ENCODE assay signal across 8 cellular contexts in genomic region chr7:121544726-121545125, GRCh38.
DNase-seq lines count a peak whose midpoint lies in the region; ATAC-seq and TF ChIP-seq lines count a peak whose summit lies in the region.

No MANE protein-coding gene starts in this region.

- peak; percentile 14 for DNase-seq in activated CD4-positive, alpha-beta T cell treated with anti-CD3 and anti-CD28 coated beads, Interleukin-2, amount 10 ng/mL, durations not matched to agents 7 days and 5 days
- DNase-seq in activated CD4-positive, alpha-beta T cell treated with anti-CD3 and anti-CD28 coated beads, Interleukin-2, amount 50 U/mL, for 48 hours, result no peak
- DNase-seq in activated naive CD8-positive, alpha-beta T cell treated with anti-CD3 and anti-CD28 coated beads, Interleukin-2, amount 10 ng/mL, durations not matched to agents 7 days and 5 days, result no peak
- no peak for DNase-seq in natural killer cell
- DNase-seq in NCI-H1092 treated with DMSO at 0.1 percent for 48 hours (lab: John Stamatoyannopoulos, UW), result no peak
- DNase-seq in HuH-7 (ENCODE audit: low spot score), result no peak
- no peak for DNase-seq in GM19240 (ENCODE audit: insufficient read length, low spot score)

- peak overlapping the region; percentile 62 for H3K27ac Mint-ChIP-seq in activated CD4-positive, alpha-beta T cell treated with anti-CD3 and anti-CD28 coated beads, Interleukin-2, amount 10 ng/mL, durations not matched to agents 7 days and 5 days
- H3K27ac Mint-ChIP-seq in activated naive CD8-positive, alpha-beta T cell treated with anti-CD3 and anti-CD28 coated beads, Interleukin-2, amount 10 ng/mL, durations not matched to agents 7 days and 5 days, result no peak overlapping the region
- H3K27ac Mint-ChIP-seq in natural killer cell, result peak overlapping the region; percentile 81 to 87

- no peak overlapping the region for H3K4me3 Mint-ChIP-seq in activated CD4-positive, alpha-beta T cell treated with anti-CD3 and anti-CD28 coated beads, Interleukin-2, amount 10 ng/mL, durations not matched to agents 7 days and 5 days
- no peak overlapping the region for H3K4me3 Mint-ChIP-seq in activated naive CD8-positive, alpha-beta T cell treated with anti-CD3 and anti-CD28 coated beads, Interleukin-2, amount 10 ng/mL, durations not matched to agents 7 days and 5 days
- H3K4me3 Mint-ChIP-seq in natural killer cell, result peak overlapping the region; percentile 35

- H3K9me3 Mint-ChIP-seq in activated CD4-positive, alpha-beta T cell treated with anti-CD3 and anti-CD28 coated beads, Interleukin-2, amount 10 ng/mL, durations not matched to agents 7 days and 5 days, result peaks cover 3% of the 10 kb centered on the region
- peaks cover 4% of the 10 kb centered on the region for H3K9me3 Mint-ChIP-seq in activated naive CD8-positive, alpha-beta T cell treated with anti-CD3 and anti-CD28 coated beads, Interleukin-2, amount 10 ng/mL, durations not matched to agents 7 days and 5 days
- H3K9me3 Mint-ChIP-seq in natural killer cell, result no peaks in the 10 kb centered on the region

- CTCF ChIA-PET in activated CD4-positive, alpha-beta T cell treated with anti-CD3 and anti-CD28 coated beads, Interleukin-2, amount 10 ng/mL, durations not matched to agents 7 days and 5 days (lab: Charles Lee), result interaction anchor here (0.6 to 2.3 kb wide), 5 partner anchors 20 to 178 kb away, joined by 3 to 15 read pairs (median 6); partner anchors contain the start of gene FAM3C

- peak; percentile 80 for ATAC-seq in HG03196 (IDR thresholded peaks at IDR 0.05; ENCODE audit: unreplicated experiment)
- peak; percentile 41 for ATAC-seq in activated naive CD8-positive, alpha-beta T cell treated with anti-CD3 and anti-CD28 coated beads, Interleukin-2, amount 10 ng/mL, durations not matched to agents 7 days and 5 days (ENCODE audit: low read depth)
- peak; percentile 55 to 75 (median 58) for ATAC-seq in natural killer cell

- POLR2A ChIA-PET in activated CD4-positive, alpha-beta T cell treated with anti-CD3 and anti-CD28 coated beads, Interleukin-2, amount 10 ng/mL, durations not matched to agents 7 days and 5 days (lab: Charles Lee), result no interaction called here
- POLR2A ChIA-PET in activated naive CD8-positive, alpha-beta T cell treated with anti-CD3 and anti-CD28 coated beads, Interleukin-2, amount 10 ng/mL, durations not matched to agents 7 days and 5 days (lab: Charles Lee), result interaction anchor here (1.2 kb wide), 1 partner anchor 14 kb away, joined by 7 read pairs; no protein-coding TSS in a partner anchor

- intact Hi-C loops in natural killer cell (cut with micrococcal nuclease), result loop anchor here (10.0 kb wide), 2 partner anchors 110 to 560 kb away; partner anchors contain the start of gene CPED1

- H3K27me3 Mint-ChIP-seq in activated CD4-positive, alpha-beta T cell treated with anti-CD3 and anti-CD28 coated beads, Interleukin-2, amount 10 ng/mL, durations not matched to agents 7 days and 5 days, result no peaks in the 10 kb centered on the region
- no peaks in the 10 kb centered on the region for H3K27me3 Mint-ChIP-seq in activated naive CD8-positive, alpha-beta T cell treated with anti-CD3 and anti-CD28 coated beads, Interleukin-2, amount 10 ng/mL, durations not matched to agents 7 days and 5 days
- no peaks in the 10 kb centered on the region for H3K27me3 Mint-ChIP-seq in natural killer cell (ENCODE audit: low read depth in 2 of 2)

- H3K4me1 Mint-ChIP-seq in activated CD4-positive, alpha-beta T cell treated with anti-CD3 and anti-CD28 coated beads, Interleukin-2, amount 10 ng/mL, durations not matched to agents 7 days and 5 days, result peaks cover 32% of the 10 kb centered on the region
- H3K4me1 Mint-ChIP-seq in activated naive CD8-positive, alpha-beta T cell treated with anti-CD3 and anti-CD28 coated beads, Interleukin-2, amount 10 ng/mL, durations not matched to agents 7 days and 5 days, result peaks cover 15% of the 10 kb centered on the region
- peaks cover 31 to 34% of the 10 kb centered on the region in 2 donors for H3K4me1 Mint-ChIP-seq in natural killer cell

- TF ChIP-seq CTCF in natural killer cell (IDR thresholded peaks at IDR 0.05), result no peak

- peaks cover 3% of the 10 kb centered on the region for H3K36me3 Mint-ChIP-seq in activated CD4-positive, alpha-beta T cell treated with anti-CD3 and anti-CD28 coated beads, Interleukin-2, amount 10 ng/mL, durations not matched to agents 7 days and 5 days (ENCODE audit: low read depth)
- peaks cover 4% of the 10 kb centered on the region for H3K36me3 Mint-ChIP-seq in activated naive CD8-positive, alpha-beta T cell treated with anti-CD3 and anti-CD28 coated beads, Interleukin-2, amount 10 ng/mL, durations not matched to agents 7 days and 5 days
- H3K36me3 Mint-ChIP-seq in natural killer cell, result no peaks in the 10 kb centered on the region
